In genomic region chr6:2782825-2783187, GRCh38 we compare ENCODE assay signal across 23 cellular contexts. TPM values are rescaled to one million over a fixed set of nuclear protein-coding genes. Genes with fewer than 3 reads are reported as not detected.
A peak's percentile ranks its signal among the peaks of the same experiment; 100 is the strongest.
DNase-seq lines count a peak whose midpoint lies in the region; ATAC-seq, FAIRE-seq and TF ChIP-seq lines count a peak whose summit lies in the region.
"Had no signal": no experiment of that assay in that cellular context is flagged by ENCODE, and none has a peak within 500 bp of the region (broad histone marks: within the 10 kb centered on the region; RNA-seq: fewer than 3 reads in every experiment).

No MANE protein-coding gene starts in this region.

- no TSS peak for BruUV-seq in endothelial cell of umbilical vein (replicated peaks; lab: Mats Ljungman, UMichigan)

- peak; percentile 65 for DNase-seq in LHCN-M2 (ENCODE audit: low read depth)
- peak; percentile 84 to 91 for DNase-seq in SJCRH30
- DNase-seq in endothelial cell of umbilical vein (ENCODE audit: low read depth, low spot score): no peak
- no peak for DNase-seq in sciatic nerve (ENCODE audit: low spot score)
- no peak for DNase-seq in mesenteric fat pad (ENCODE audit: low spot score)
- no peak for DNase-seq in ovary
- no peak for DNase-seq in 8988T
- DNase-seq: ACHN; activated naive CD4-positive, alpha-beta T cell treated with anti-CD3 and anti-CD28 coated beads for 36 hours; activated T-cell treated with anti-CD3 and anti-CD28 coated beads, Interleukin-2, amount 50 U/mL, for 48 hours; GOT3; NCI-H1105; NCI-H526 treated with DMSO at 0.1 percent for 48 hours; occipital lobe; testis had no signal

- dilution Hi-C loops in endothelial cell of umbilical vein (cut with MboI; ENCODE audit: extremely low pct_ligation_motif_present, low sequenced_read_pairs): no loop called here

- H2AFZ ChIP-seq in endothelial cell of umbilical vein (ENCODE audit: low read depth, low read length): no peak overlapping the region

- intact Hi-C loops in endothelial cell of umbilical vein (cut with micrococcal nuclease): loop anchor here (1.0 kb wide), 1 partner anchor 16 kb away; no protein-coding TSS in a partner anchor
- intact Hi-C loops in sciatic nerve (cut with DNase I): loop anchor here (10.0 kb wide), 1 partner anchor 152 kb away; no protein-coding TSS in a partner anchor
- intact Hi-C loops in ovary (cut with DNase I): no loop called here

- H3K79me2 ChIP-seq in endothelial cell of umbilical vein (ENCODE audit: control insufficient read depth, insufficient read depth, low read length): peaks cover 38% of the 10 kb centered on the region

- TF ChIP-seq EP300 in ovary (IDR thresholded peaks at IDR 0.05): no peak

- H3K9me3 ChIP-seq in SJCRH30 (replicated peaks): no peaks in the 10 kb centered on the region
- H3K9me3 ChIP-seq in endothelial cell of umbilical vein (replicated peaks; ENCODE audit: control insufficient read depth, insufficient read depth, low read length): no peaks in the 10 kb centered on the region
- H3K9me3 ChIP-seq in ovary: no peaks in the 10 kb centered on the region
- H3K9me3 ChIP-seq: BLaER1, Caco-2, testis, vagina had no signal

- H3K27ac ChIP-seq in SJCRH30 (peak overlapping the region; percentile 89), endothelial cell of umbilical vein (ENCODE audit: insufficient read depth, low read depth, low read length) (peak overlapping the region; percentile 8), ovary (no peak overlapping the region)
- H3K27ac ChIP-seq: BLaER1, HL-60, testis, vagina had no signal

- no peak for FAIRE-seq in endothelial cell of umbilical vein (lab: Jason Lieb, UNC)
- FAIRE-seq: keratinocyte had no signal

- H3K4me2 ChIP-seq in endothelial cell of umbilical vein (ENCODE audit: insufficient read depth, low read length): no peak overlapping the region
- H3K4me2 ChIP-seq: BLaER1 had no signal

- no peaks in the 10 kb centered on the region for H4K20me1 ChIP-seq in endothelial cell of umbilical vein (replicated peaks; ENCODE audit: control insufficient read depth, extremely low read depth, insufficient read depth, low read length)

- H3K4me3 ChIP-seq in SJCRH30 (peak overlapping the region; percentile 49), endothelial cell of umbilical vein (replicated peaks in 1 of 3; ENCODE audit: insufficient read depth in 1 of 3, low read depth in 1 of 3, low read length in 3 of 3) (no peak overlapping the region), ovary (no peak overlapping the region)
- H3K4me3 ChIP-seq: BLaER1, lung, testis, vagina had no signal

- TF ChIP-seq CTCF in endothelial cell of umbilical vein (IDR thresholded peaks at IDR 0.05; ENCODE audit: extremely low read depth in 1 of 2, insufficient read depth in 1 of 2, low read depth in 1 of 2, low read length in 2 of 2) (no peak), ovary (IDR thresholded peaks at IDR 0.05) (no peak)

- POLR2A ChIA-PET in endothelial cell of umbilical vein (lab: Charles Lee): interaction anchor here (1.8 to 2.5 kb wide), 2 partner anchors 14 to 18 kb away, joined by 8 to 12 read pairs; partner anchors contain the start of gene WRNIP1

- H3K4me1 ChIP-seq in SJCRH30: peaks cover 17% of the 10 kb centered on the region
- peaks cover 23% of the 10 kb centered on the region for H3K4me1 ChIP-seq in endothelial cell of umbilical vein (ENCODE audit: control insufficient read depth, extremely low read depth, insufficient read depth, low read length)
- no peaks in the 10 kb centered on the region for H3K4me1 ChIP-seq in ovary (ENCODE audit: insufficient read depth)
- H3K4me1 ChIP-seq: BLaER1, Caco-2, testis, vagina had no signal

- H3K36me3 ChIP-seq in SJCRH30 (peaks cover 15% of the 10 kb centered on the region; the same call in 1 of the 2 replicates), endothelial cell of umbilical vein (ENCODE audit: control insufficient read depth in 2 of 2, extremely low read depth in 1 of 2, insufficient read depth in 2 of 2, low read length in 2 of 2) (peaks cover 0 to 24% of the 10 kb centered on the region in 2 experiments), ovary (no peaks in the 10 kb centered on the region)

- no peaks in the 10 kb centered on the region for H3K9me1 ChIP-seq in endothelial cell of umbilical vein (replicated peaks; ENCODE audit: control insufficient read depth, extremely low read depth, insufficient read depth, low read length)

- TF ChIP-seq POLR2A in endothelial cell of umbilical vein (IDR thresholded peaks at IDR 0.05; ENCODE audit: low read depth, low read length): no peak
- TF ChIP-seq POLR2A in ovary (IDR thresholded peaks at IDR 0.05): no peak

- 73 to 90% (median 77%) methylated on average over 10 of the region's 10 CpGs for WGBS in ovary, 3 donors

- H3K9ac ChIP-seq in endothelial cell of umbilical vein (replicated peaks; ENCODE audit: extremely low read depth, insufficient read depth, low read length): no peak overlapping the region
- H3K9ac ChIP-seq: BLaER1 had no signal

- H3K27me3 ChIP-seq in SJCRH30 (no peaks in the 10 kb centered on the region), endothelial cell of umbilical vein (ENCODE audit: control insufficient read depth in 2 of 2, insufficient read depth in 2 of 2, low read length in 2 of 2) (no peaks in the 10 kb centered on the region), ovary (no peaks in the 10 kb centered on the region)
- H3K27me3 ChIP-seq: BLaER1, testis, vagina had no signal

- ATAC-seq in sciatic nerve (peak; percentile 9), HG02970 (IDR thresholded peaks at IDR 0.05; ENCODE audit: low FRiP score, unreplicated experiment) (no peak)
- ATAC-seq: stimulated activated memory B cell treated with anti-CD40 and anti-IgM and Interleukin-4, amounts not matched to agents 10 μg/mL and 1 μg/mL and 100 μg/mL, for 72 hours had no signal

- CTCF ChIA-PET in endothelial cell of umbilical vein (lab: Charles Lee): interaction anchor here (0.5 to 2.8 kb wide), 11 partner anchors 8 to 506 kb away, joined by 3 to 54 read pairs (median 5); partner anchors contain the start of genes SERPINB1 and WRNIP1

TF ChIP-seq in endothelial cell of umbilical vein, 7 proteins besides CTCF, POLR2A, EP300 and RAD21 (continues in another document):
- no peak for TF ChIP-seq POLR2AphosphoS5 (IDR thresholded peaks at IDR 0.05; ENCODE audit: insufficient read depth, low read depth, low read length)
- TF ChIP-seq JUN (IDR thresholded peaks at IDR 0.05; ENCODE audit: borderline replicate concordance, insufficient read depth, insufficient read length, low read depth): no peak
- no peak for TF ChIP-seq GATA2 (IDR thresholded peaks at IDR 0.05; ENCODE audit: insufficient read depth, insufficient read length, low read depth, low read length)
- TF ChIP-seq FOS (IDR thresholded peaks at IDR 0.05; ENCODE audit: borderline replicate concordance, insufficient read depth, low read length): no peak
- TF ChIP-seq, protein P1, sequence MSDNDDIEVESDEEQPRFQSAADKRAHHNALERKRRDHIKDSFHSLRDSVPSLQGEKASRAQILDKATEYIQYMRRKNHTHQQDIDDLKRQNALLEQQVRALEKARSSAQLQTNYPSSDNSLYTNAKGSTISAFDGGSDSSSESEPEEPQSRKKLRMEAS (IDR thresholded peaks at IDR 0.05; ENCODE audit: insufficient read depth, insufficient read length): no peak
- no peak for TF ChIP-seq MYC (IDR thresholded peaks at IDR 0.05; ENCODE audit: low read depth, low read length)

RNA-seq across cellular contexts. Expression of gene WRNIP1, which starts 17.6 kb away (rescaled TPM):
- total RNA-seq in LHCN-M2 (2014; rRNA removed) (66.4 and 75.0 TPM in 2 replicates), endothelial cell of umbilical vein (47.7 and 50.1 TPM in 2 replicates), sciatic nerve (30.8 TPM), mesenteric fat pad (24.5 TPM), ovary (10 to 100 TPM; 30.4 to 73.4 (median 34.6) TPM)
- 26.8 TPM for polyA plus RNA-seq in LHCN-M2 (2012)
- total RNA-seq in SJCRH30 (2014; rRNA removed; shearing (Covaris generic)): 68.3 and 74.8 TPM in 2 replicates
- polyA plus RNA-seq in endothelial cell of umbilical vein (54.5 and 68.9 TPM in 2 replicates), ovary (10 to 100 TPM; 33.9 to 39.5 TPM)
- 56.2 and 64.2 TPM in 2 replicates for polyA plus RNA-seq in endothelial cell of umbilical vein (2011; cell fraction: cytosol; rRNA removed)
- polyA plus RNA-seq in endothelial cell of umbilical vein (2011; cell fraction: nucleus; rRNA removed): 59.4 and 59.7 TPM in 2 replicates
- 44.9 and 45.1 TPM in 2 replicates for polyA plus RNA-seq in endothelial cell of umbilical vein (2012)
- polyA minus RNA-seq in endothelial cell of umbilical vein: 55.8 and 60.5 TPM in 2 replicates
- 27.8 TPM for polyA minus RNA-seq in endothelial cell of umbilical vein (2011; cell fraction: cytosol; rRNA and poly(A)+ RNA removed)
- polyA minus RNA-seq in endothelial cell of umbilical vein (2011; cell fraction: nucleus; rRNA and poly(A)+ RNA removed): 26.4 and 31.4 TPM in 2 replicates

RNA-seq across cellular contexts. Expression of gene MYLK4, which starts 32.1 kb away (rescaled TPM):
- total RNA-seq in LHCN-M2 (2014; rRNA removed): 0.26 and 0.40 TPM in 2 replicates
- 0.10 TPM for polyA plus RNA-seq in LHCN-M2 (2012)
- 2.3 and 3.0 TPM in 2 replicates for total RNA-seq in SJCRH30 (2014; rRNA removed; shearing (Covaris generic))
- 0.32 and 0.62 TPM in 2 replicates for total RNA-seq in endothelial cell of umbilical vein
- 0.29 and 0.41 TPM in 2 replicates for polyA plus RNA-seq in endothelial cell of umbilical vein
- polyA plus RNA-seq in endothelial cell of umbilical vein (2011; cell fraction: cytosol; rRNA removed): 0.23 and 0.27 TPM in 2 replicates
- polyA plus RNA-seq in endothelial cell of umbilical vein (2011; cell fraction: nucleus; rRNA removed): 1.9 and 2.3 TPM in 2 replicates
- 0.42 and 0.44 TPM in 2 replicates for polyA plus RNA-seq in endothelial cell of umbilical vein (2012)
- 0.51 and 0.78 TPM in 2 replicates for polyA minus RNA-seq in endothelial cell of umbilical vein
- not detected for polyA minus RNA-seq in endothelial cell of umbilical vein (2011; cell fraction: cytosol; rRNA and poly(A)+ RNA removed)
- polyA minus RNA-seq in endothelial cell of umbilical vein (2011; cell fraction: nucleus; rRNA and poly(A)+ RNA removed): 0.87 and 0.91 TPM in 2 replicates
- total RNA-seq in sciatic nerve: 0.98 TPM
- 0.61 TPM for total RNA-seq in mesenteric fat pad
- total RNA-seq in ovary: under 1 TPM; 0.24 to 0.83 (median 0.50) TPM
- polyA plus RNA-seq in ovary: under 1 TPM; 0.38 to 0.52 TPM

RNA-seq across cellular contexts. Expression of gene SERPINB1, which starts 58.9 kb away (rescaled TPM):
- total RNA-seq in LHCN-M2 (2014; rRNA removed) (13.0 and 18.9 TPM in 2 replicates), endothelial cell of umbilical vein (23.3 and 24.0 TPM in 2 replicates), sciatic nerve (46.1 TPM), mesenteric fat pad (55.6 TPM), ovary (10 to 100 TPM; 13.5 to 38.1 (median 27.7) TPM)
- polyA plus RNA-seq in LHCN-M2 (2012): 17.3 TPM
- 2.3 TPM in 2 replicates for total RNA-seq in SJCRH30 (2014; rRNA removed; shearing (Covaris generic))
- polyA plus RNA-seq in endothelial cell of umbilical vein (5.9 and 6.7 TPM in 2 replicates), ovary (10 to 100 TPM; 25.9 to 57.0 TPM)
- polyA plus RNA-seq in endothelial cell of umbilical vein (2011; cell fraction: cytosol; rRNA removed): 10.6 and 11.9 TPM in 2 replicates
- polyA plus RNA-seq in endothelial cell of umbilical vein (2011; cell fraction: nucleus; rRNA removed): 5.7 and 9.4 TPM in 2 replicates
- polyA plus RNA-seq in endothelial cell of umbilical vein (2012): 11.5 and 15.7 TPM in 2 replicates
- polyA minus RNA-seq in endothelial cell of umbilical vein: 5.7 and 6.0 TPM in 2 replicates
- 31.9 TPM for polyA minus RNA-seq in endothelial cell of umbilical vein (2011; cell fraction: cytosol; rRNA and poly(A)+ RNA removed)
- 3.5 and 5.7 TPM in 2 replicates for polyA minus RNA-seq in endothelial cell of umbilical vein (2011; cell fraction: nucleus; rRNA and poly(A)+ RNA removed)

Comparison
In these comparisons a context has a peak if more than half of its experiments do, and no peak if none do; other contexts are left out.
1. DNase-seq: peak in LHCN-M2 (single experiment) and SJCRH30 (2 of 2); none in endothelial cell of umbilical vein (single experiment), sciatic nerve (single experiment), mesenteric fat pad (single experiment), ovary (0 of 5) and 8988T (single experiment).
2. H3K27ac ChIP-seq: peak in SJCRH30 (single experiment) and endothelial cell of umbilical vein (single experiment); none in ovary (0 of 2).
3. intact Hi-C loops: an anchor here in endothelial cell of umbilical vein (1.0 kb wide) and sciatic nerve (10.0 kb wide); none called in ovary.